1 cellular context compared by ENCODE assay signal in the genomic region with DNA sequence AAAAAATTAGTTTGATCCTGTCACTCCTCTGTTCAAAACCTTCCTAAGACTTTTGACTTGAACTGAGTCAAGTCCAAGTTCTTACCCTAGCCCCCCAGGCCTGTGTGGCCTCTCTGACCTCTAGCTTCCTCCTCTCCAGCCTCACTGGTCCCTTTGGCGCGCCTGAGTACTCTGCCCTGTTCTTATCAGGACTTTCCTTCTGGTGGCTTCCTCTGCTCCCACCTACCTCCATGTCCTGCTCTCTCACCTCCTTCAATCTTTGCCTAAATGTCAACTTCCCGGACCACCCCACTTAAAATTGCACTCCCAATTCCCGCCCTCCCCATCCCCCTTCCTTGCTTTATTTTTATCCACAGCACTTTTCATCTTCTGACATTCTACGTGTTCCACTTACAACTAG.
TF ChIP-seq lines count a peak whose summit lies in the region.

No MANE protein-coding gene starts in this region.

TF ChIP-seq in K562, 482 proteins besides CTCF, POLR2A, EP300 and RAD21 (continued from another document and continues in another):
- TF ChIP-seq MBD1 (CRISPR knock-in tag; IDR thresholded peaks at IDR 0.05) (no peak), MCM5 (IDR thresholded peaks at IDR 0.05; ENCODE audit: low read depth) (no peak), KDM2B (CRISPR knock-in tag; IDR thresholded peaks at IDR 0.05) (no peak), SMAD3 (CRISPR knock-in tag; conservative IDR thresholded peaks at IDR 0.05) (no peak), ZC3H11A (IDR thresholded peaks at IDR 0.05; ENCODE audit: low read depth, low read length) (no peak), ZBTB11 (CRISPR knock-in tag; IDR thresholded peaks at IDR 0.05) (no peak), HOMEZ (CRISPR knock-in tag; IDR thresholded peaks at IDR 0.05) (no peak), CCNT2 (IDR thresholded peaks at IDR 0.05; ENCODE audit: borderline replicate concordance, extremely low read depth, insufficient read length, low read depth, low read length) (no peak), FOXA3 (CRISPR knock-in tag; conservative IDR thresholded peaks at IDR 0.05 in 1 of 2, IDR thresholded peaks at IDR 0.05 in 1 of 2) (no peak), ZNF174 (CRISPR knock-in tag; IDR thresholded peaks at IDR 0.05) (no peak), HDAC8 (tag; IDR thresholded peaks at IDR 0.05) (no peak), STAT5B (CRISPR knock-in tag; IDR thresholded peaks at IDR 0.05) (no peak), HEY1 (CRISPR knock-in tag; IDR thresholded peaks at IDR 0.05; ENCODE audit: borderline replicate concordance) (no peak), IRF9 (tag; IDR thresholded peaks at IDR 0.05) (no peak), FOXP1 (CRISPR knock-in tag; IDR thresholded peaks at IDR 0.05) (no peak), GABPB1 (CRISPR knock-in tag; IDR thresholded peaks at IDR 0.05) (no peak), ZNF507 (tag; conservative IDR thresholded peaks at IDR 0.05) (no peak), ZNF224 (CRISPR knock-in tag; IDR thresholded peaks at IDR 0.05) (no peak), MEIS2 (IDR thresholded peaks at IDR 0.05; ENCODE audit: partially characterized antibody) (peak; percentile 30), HMG20B (CRISPR knock-in tag; IDR thresholded peaks at IDR 0.05) (no peak), XRCC5 (IDR thresholded peaks at IDR 0.05; ENCODE audit: low read depth, low read length) (no peak), STAG1 (CRISPR knock-in tag; IDR thresholded peaks at IDR 0.05; ENCODE audit: borderline replicate concordance) (no peak), NELFE (IDR thresholded peaks at IDR 0.05; ENCODE audit: insufficient read depth, insufficient read length) (no peak), RBM22 (IDR thresholded peaks at IDR 0.05; ENCODE audit: low read depth, low read length, poor library complexity, severe bottlenecking) (no peak), ZFP1 (CRISPR knock-in tag; IDR thresholded peaks at IDR 0.05) (no peak), IRF1 (CRISPR knock-in tag; IDR thresholded peaks at IDR 0.05; ENCODE audit: borderline replicate concordance) (no peak), ZKSCAN8 (CRISPR knock-in tag; IDR thresholded peaks at IDR 0.05) (no peak), ZSCAN32 (CRISPR knock-in tag; IDR thresholded peaks at IDR 0.05) (no peak), ZNF780A (CRISPR knock-in tag; IDR thresholded peaks at IDR 0.05) (no peak), CAMTA2 (CRISPR knock-in tag; conservative IDR thresholded peaks at IDR 0.05) (no peak), MTA2 (IDR thresholded peaks at IDR 0.05; ENCODE audit: low read depth) (peak; percentile 91), ZNF124 (CRISPR knock-in tag; IDR thresholded peaks at IDR 0.05) (no peak), MAFF (IDR thresholded peaks at IDR 0.05; ENCODE audit: low read length) (no peak), ZNF445 (CRISPR knock-in tag; IDR thresholded peaks at IDR 0.05; ENCODE audit: low read depth) (no peak), CEBPB (tag; IDR thresholded peaks at IDR 0.05) (no peak), SMC3 (conservative IDR thresholded peaks at IDR 0.05; ENCODE audit: insufficient read depth, low read depth, low read length) (no peak), TCF15 (CRISPR knock-in tag; IDR thresholded peaks at IDR 0.05) (no peak), ZNF592 (IDR thresholded peaks at IDR 0.05) (peak; percentile 44; the same call in 1 of the 2 replicates), RFX7 (CRISPR knock-in tag; IDR thresholded peaks at IDR 0.05) (no peak), ELK3 (CRISPR knock-in tag; IDR thresholded peaks at IDR 0.05) (no peak), ETV1 (tag; conservative IDR thresholded peaks at IDR 0.05; ENCODE audit: low read depth) (0 out of 2 replicates have a peak, but pooled peaks have one; percentile 14), SMARCC2 (IDR thresholded peaks at IDR 0.05; ENCODE audit: low read depth) (peak; percentile 84), SRSF1 (IDR thresholded peaks at IDR 0.05; ENCODE audit: low read depth, low read length) (no peak)
- TF ChIP-seq, protein P1, sequence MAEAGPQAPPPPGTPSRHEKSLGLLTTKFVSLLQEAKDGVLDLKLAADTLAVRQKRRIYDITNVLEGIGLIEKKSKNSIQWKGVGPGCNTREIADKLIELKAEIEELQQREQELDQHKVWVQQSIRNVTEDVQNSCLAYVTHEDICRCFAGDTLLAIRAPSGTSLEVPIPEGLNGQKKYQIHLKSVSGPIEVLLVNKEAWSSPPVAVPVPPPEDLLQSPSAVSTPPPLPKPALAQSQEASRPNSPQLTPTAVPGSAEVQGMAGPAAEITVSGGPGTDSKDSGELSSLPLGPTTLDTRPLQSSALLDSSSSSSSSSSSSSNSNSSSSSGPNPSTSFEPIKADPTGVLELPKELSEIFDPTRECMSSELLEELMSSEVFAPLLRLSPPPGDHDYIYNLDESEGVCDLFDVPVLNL (CRISPR knock-in tag; IDR thresholded peaks at IDR 0.05; ENCODE audit: low read depth): no peak
- TF ChIP-seq, protein P2, sequence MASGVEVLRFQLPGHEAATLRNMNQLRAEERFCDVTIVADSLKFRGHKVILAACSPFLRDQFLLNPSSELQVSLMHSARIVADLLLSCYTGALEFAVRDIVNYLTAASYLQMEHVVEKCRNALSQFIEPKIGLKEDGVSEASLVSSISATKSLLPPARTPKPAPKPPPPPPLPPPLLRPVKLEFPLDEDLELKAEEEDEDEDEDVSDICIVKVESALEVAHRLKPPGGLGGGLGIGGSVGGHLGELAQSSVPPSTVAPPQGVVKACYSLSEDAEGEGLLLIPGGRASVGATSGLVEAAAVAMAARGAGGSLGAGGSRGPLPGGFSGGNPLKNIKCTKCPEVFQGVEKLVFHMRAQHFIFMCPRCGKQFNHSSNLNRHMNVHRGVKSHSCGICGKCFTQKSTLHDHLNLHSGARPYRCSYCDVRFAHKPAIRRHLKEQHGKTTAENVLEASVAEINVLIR (CRISPR knock-in tag; IDR thresholded peaks at IDR 0.05): no peak
- TF ChIP-seq, protein P3, sequence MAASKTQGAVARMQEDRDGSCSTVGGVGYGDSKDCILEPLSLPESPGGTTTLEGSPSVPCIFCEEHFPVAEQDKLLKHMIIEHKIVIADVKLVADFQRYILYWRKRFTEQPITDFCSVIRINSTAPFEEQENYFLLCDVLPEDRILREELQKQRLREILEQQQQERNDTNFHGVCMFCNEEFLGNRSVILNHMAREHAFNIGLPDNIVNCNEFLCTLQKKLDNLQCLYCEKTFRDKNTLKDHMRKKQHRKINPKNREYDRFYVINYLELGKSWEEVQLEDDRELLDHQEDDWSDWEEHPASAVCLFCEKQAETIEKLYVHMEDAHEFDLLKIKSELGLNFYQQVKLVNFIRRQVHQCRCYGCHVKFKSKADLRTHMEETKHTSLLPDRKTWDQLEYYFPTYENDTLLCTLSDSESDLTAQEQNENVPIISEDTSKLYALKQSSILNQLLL (CRISPR knock-in tag; IDR thresholded peaks at IDR 0.05; ENCODE audit: borderline replicate concordance): no peak
